ENCODE assay signal across 23 cellular contexts in the genomic region with DNA sequence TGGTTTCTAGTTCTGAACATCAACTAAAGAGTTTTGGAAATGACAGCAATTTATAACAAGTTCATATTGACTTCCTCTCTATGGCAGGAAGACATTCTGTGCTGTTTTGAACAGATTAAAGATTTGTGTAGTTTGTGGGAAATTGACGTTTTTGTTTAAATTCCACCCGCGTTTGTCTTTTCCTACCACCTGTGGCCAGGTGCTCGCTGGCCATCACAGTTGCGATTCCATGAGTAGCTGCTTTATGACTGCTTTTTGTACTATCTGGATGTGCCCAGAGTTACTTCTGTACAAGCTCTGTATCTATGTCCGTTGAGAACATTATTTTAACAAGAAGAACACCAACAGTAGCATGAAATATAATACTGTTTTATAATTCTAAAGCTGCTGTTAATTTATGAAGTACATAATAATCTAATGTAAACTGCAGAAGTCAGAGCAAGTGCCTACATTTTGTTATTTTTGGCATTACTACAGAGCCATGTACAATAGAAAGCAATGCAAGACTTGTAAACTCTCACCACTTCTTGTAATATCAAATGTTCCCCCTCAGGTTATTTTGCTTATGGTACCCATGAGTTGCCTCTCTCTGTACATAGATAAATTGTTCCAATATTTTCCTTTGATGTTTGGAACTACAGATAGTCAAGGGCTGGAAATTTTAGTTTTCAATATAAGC.
"Had no signal": no experiment of that assay in that cellular context is flagged by ENCODE, and none has a peak within 500 bp of the region (broad histone marks: within the 10 kb centered on the region; RNA-seq: fewer than 3 reads in every experiment).

No MANE protein-coding gene starts in this region.

- H3K27me3 Mint-ChIP-seq: activated CD4-positive, alpha-beta T cell treated with anti-CD3 and anti-CD28 coated beads, Interleukin-2, amount 10 ng/mL, durations not matched to agents 7 days and 5 days; activated naive CD4-positive, alpha-beta T cell treated with anti-CD3 and anti-CD28 coated beads, Interleukin-2, amount 10 ng/mL, durations not matched to agents 7 days and 5 days; dendritic cell treated with granulocyte-macrophage colony-stimulating factor and Interleukin-4, amounts not matched to agents 40 ng/mL and 50 ng/mL, for 4 days; effector memory CD8-positive, alpha-beta T cell; stimulated activated memory B cell treated with anti-CD40 and anti-IgM and Interleukin-4, amounts not matched to agents 10 μg/mL and 1 μg/mL and 100 μg/mL, for 72 hours had no signal

- H3K4me3 Mint-ChIP-seq: activated CD4-positive, alpha-beta T cell treated with anti-CD3 and anti-CD28 coated beads, Interleukin-2, amount 10 ng/mL, durations not matched to agents 7 days and 5 days; activated naive CD4-positive, alpha-beta T cell treated with anti-CD3 and anti-CD28 coated beads, Interleukin-2, amount 10 ng/mL, durations not matched to agents 7 days and 5 days; dendritic cell treated with granulocyte-macrophage colony-stimulating factor and Interleukin-4, amounts not matched to agents 40 ng/mL and 50 ng/mL, for 4 days; effector memory CD8-positive, alpha-beta T cell; nephron; stimulated activated memory B cell treated with anti-CD40 and anti-IgM and Interleukin-4, amounts not matched to agents 10 μg/mL and 1 μg/mL and 100 μg/mL, for 72 hours; T-helper 1 cell treated with Interleukin-12 subunit alpha and Interleukin-12 subunit beta and Interleukin-4 antibody, amounts not matched to agents 30 μg/mL and 1 μg/mL, for 36 hours had no signal

- H3K4me1 ChIP-seq: ascending aorta, lower lobe of right lung, testis, upper lobe of right lung had no signal

- H3K4me1 Mint-ChIP-seq: nephron; stimulated activated memory B cell treated with anti-CD40 and anti-IgM and Interleukin-4, amounts not matched to agents 10 μg/mL and 1 μg/mL and 100 μg/mL, for 72 hours had no signal

- FAIRE-seq: bronchial epithelial cell, frontal cortex had no signal

- H3K9me3 Mint-ChIP-seq: activated CD4-positive, alpha-beta T cell treated with anti-CD3 and anti-CD28 coated beads, Interleukin-2, amount 10 ng/mL, durations not matched to agents 7 days and 5 days; activated naive CD4-positive, alpha-beta T cell treated with anti-CD3 and anti-CD28 coated beads, Interleukin-2, amount 10 ng/mL, durations not matched to agents 7 days and 5 days; dendritic cell treated with granulocyte-macrophage colony-stimulating factor and Interleukin-4, amounts not matched to agents 40 ng/mL and 50 ng/mL, for 4 days; effector memory CD8-positive, alpha-beta T cell; nephron; stimulated activated memory B cell treated with anti-CD40 and anti-IgM and Interleukin-4, amounts not matched to agents 10 μg/mL and 1 μg/mL and 100 μg/mL, for 72 hours; T-helper 1 cell treated with Interleukin-12 subunit alpha and Interleukin-12 subunit beta and Interleukin-4 antibody, amounts not matched to agents 30 μg/mL and 1 μg/mL, for 36 hours had no signal

- H3K27ac Mint-ChIP-seq: activated CD4-positive, alpha-beta T cell treated with anti-CD3 and anti-CD28 coated beads, Interleukin-2, amount 10 ng/mL, durations not matched to agents 7 days and 5 days; activated naive CD4-positive, alpha-beta T cell treated with anti-CD3 and anti-CD28 coated beads, Interleukin-2, amount 10 ng/mL, durations not matched to agents 7 days and 5 days; dendritic cell treated with granulocyte-macrophage colony-stimulating factor and Interleukin-4, amounts not matched to agents 40 ng/mL and 50 ng/mL, for 4 days; effector memory CD8-positive, alpha-beta T cell; stimulated activated memory B cell treated with anti-CD40 and anti-IgM and Interleukin-4, amounts not matched to agents 10 μg/mL and 1 μg/mL and 100 μg/mL, for 72 hours; T-helper 1 cell treated with Interleukin-12 subunit alpha and Interleukin-12 subunit beta and Interleukin-4 antibody, amounts not matched to agents 30 μg/mL and 1 μg/mL, for 36 hours had no signal

- H3K27me3 ChIP-seq: ascending aorta, sigmoid colon, spleen, testis, upper lobe of right lung had no signal

- H3K27ac ChIP-seq: ascending aorta, lower lobe of right lung, spleen, testis, upper lobe of right lung had no signal

- DNase-seq: activated CD4-positive, alpha-beta T cell treated with anti-CD3 and anti-CD28 coated beads, Interleukin-2, amount 10 ng/mL, durations not matched to agents 7 days and 5 days; activated CD8-positive, alpha-beta memory T cell treated with anti-CD3 and anti-CD28 coated beads for 24 hours; activated CD8-positive, alpha-beta memory T cell treated with anti-CD3 and anti-CD28 coated beads, Interleukin-2, amount 50 U/mL, for 48 hours; activated effector memory CD4-positive, alpha-beta T cell treated with Interleukin-2 at 50 U/mL for 16 hours; activated naive CD4-positive, alpha-beta T cell treated with anti-CD3 and anti-CD28 coated beads, Interleukin-2, amount 10 ng/mL, durations not matched to agents 7 days and 5 days; activated T-cell treated with anti-CD3 and anti-CD28 coated beads, Interleukin-2, amount 50 U/mL, for 48 hours; effector memory CD8-positive, alpha-beta T cell; head of caudate nucleus; lower lobe of right lung; occipital lobe; posterior cingulate gyrus; sigmoid colon; spleen; stimulated activated CD4-positive, alpha-beta T cell treated with anti-CD3 and anti-CD28 coated beads, Interleukin-4, amount 100 ng/mL, for 4 hours; testis; upper lobe of right lung had no signal

- H3K4me3 ChIP-seq: ascending aorta, lower lobe of right lung, sigmoid colon, spleen, testis, upper lobe of right lung had no signal

- H3K9me3 ChIP-seq: ascending aorta, lower lobe of right lung, sigmoid colon, spleen, testis, upper lobe of right lung had no signal

- ATAC-seq: effector memory CD8-positive, alpha-beta T cell; lower lobe of right lung; stimulated activated memory B cell treated with anti-CD40 and anti-IgM and Interleukin-4, amounts not matched to agents 10 μg/mL and 1 μg/mL and 100 μg/mL, for 72 hours; upper lobe of right lung had no signal
